In the genomic region with DNA sequence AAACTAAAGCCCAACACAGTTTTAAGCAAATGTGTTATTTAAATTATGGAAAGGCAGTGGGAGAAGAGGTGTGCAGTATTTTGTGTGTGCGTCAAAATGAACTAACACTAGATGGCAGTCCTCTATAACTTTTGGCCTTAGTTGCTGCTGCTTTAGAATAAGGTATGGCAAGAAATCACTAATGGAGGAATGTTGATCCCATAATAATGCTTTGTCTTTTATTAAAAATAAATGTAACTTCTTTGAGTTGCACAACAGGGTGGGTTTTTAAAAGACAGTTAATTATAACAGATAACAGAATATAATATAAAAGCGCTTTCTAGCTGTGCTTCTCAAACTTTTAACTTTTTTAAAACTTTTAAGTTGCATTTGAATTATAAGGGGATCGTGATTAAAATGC, we compare ENCODE assay signal across 8 cellular contexts. TPM values are rescaled to one million over a fixed set of nuclear protein-coding genes. Genes with fewer than 3 reads are reported as not detected.
DNase-seq lines count a peak whose midpoint lies in the region; ATAC-seq, FAIRE-seq and TF ChIP-seq lines count a peak whose summit lies in the region.

No MANE protein-coding gene starts in this region.

- peak; percentile 70 for ATAC-seq in GM21717 (IDR thresholded peaks at IDR 0.05; ENCODE audit: unreplicated experiment)
- peak; percentile 84 for ATAC-seq in RWPE2 (ENCODE audit: low read depth)
- ATAC-seq in pancreas = peak in 3 of 4 donors; percentile 71 to 79 (median 77)

- H3K9me3 ChIP-seq in ES-I3 (ENCODE audit: control insufficient read depth, insufficient read depth, low read length) (peaks cover 2% of the 10 kb centered on the region; the same call in 1 of the 2 replicates), RWPE2 (ENCODE audit: severe bottlenecking) (no peaks in the 10 kb centered on the region), fibroblast of lung (ENCODE audit: control insufficient read depth, insufficient read depth, low read depth, low read length) (no peaks in the 10 kb centered on the region), pancreas (no peaks in the 10 kb centered on the region)

- FAIRE-seq in pancreas (lab: Jason Lieb, UNC) = peak; percentile 54

- intact Hi-C loops in pancreas (cut with DNase I) = no loop called here

- peak overlapping the region; percentile 32; the same call in 1 of the 2 replicates for H3K9ac ChIP-seq in ES-I3 (ENCODE audit: low read depth, low read length)
- no peak overlapping the region for H3K9ac ChIP-seq in fibroblast of lung (ENCODE audit: insufficient read depth, low read length)

- no peaks in the 10 kb centered on the region for H4K20me1 ChIP-seq in fibroblast of lung (ENCODE audit: control insufficient read depth, extremely low read depth, insufficient read depth, low read length)

- H3K4me1 ChIP-seq in ES-I3 (ENCODE audit: insufficient read depth, low read length) = no peaks in the 10 kb centered on the region
- peaks cover 6% of the 10 kb centered on the region for H3K4me1 ChIP-seq in RWPE2 (ENCODE audit: insufficient read depth, poor library complexity, severe bottlenecking)
- H3K4me1 ChIP-seq in fibroblast of lung (ENCODE audit: control insufficient read depth, extremely low read depth, insufficient read depth, low read length) = no peaks in the 10 kb centered on the region
- H3K4me1 ChIP-seq in pancreas = no peaks in the 10 kb centered on the region

- no peak overlapping the region for H3K27ac ChIP-seq in RWPE2 (ENCODE audit: poor library complexity, severe bottlenecking)
- no peak overlapping the region for H3K27ac ChIP-seq in fibroblast of lung (ENCODE audit: insufficient read depth, low read length)
- H3K27ac ChIP-seq in pancreas = no peak overlapping the region

- no peaks in the 10 kb centered on the region for H3K79me2 ChIP-seq in fibroblast of lung (ENCODE audit: control insufficient read depth, insufficient read depth, low read length)

- 65 to 70% methylated on average over 3 of the region's 3 CpGs for WGBS in pancreas, 2 donors

- no peaks in the 10 kb centered on the region for H3K27me3 ChIP-seq in RWPE2 (ENCODE audit: insufficient read depth, poor library complexity, severe bottlenecking)
- no peaks in the 10 kb centered on the region for H3K27me3 ChIP-seq in fibroblast of lung (ENCODE audit: control insufficient read depth, insufficient read depth, low read length)
- H3K27me3 ChIP-seq in pancreas = no peaks in the 10 kb centered on the region

- no peak overlapping the region for H2AFZ ChIP-seq in fibroblast of lung (ENCODE audit: low read length)

- peak; percentile 86 for TF ChIP-seq CTCF in RWPE2 (IDR thresholded peaks at IDR 0.05; ENCODE audit: poor library complexity, severe bottlenecking)
- peak; percentile 73 to 75 for TF ChIP-seq CTCF in fibroblast of lung (conservative IDR thresholded peaks at IDR 0.05 in 1 of 2, IDR thresholded peaks at IDR 0.05 in 1 of 2; ENCODE audit: low read depth in 1 of 2, low read length in 2 of 2)
- peak; percentile 7 to 37 (median 33) for TF ChIP-seq CTCF in pancreas (IDR thresholded peaks at IDR 0.05)

- H3K4me3 ChIP-seq in RWPE2 (ENCODE audit: severe bottlenecking) = no peak overlapping the region
- no peak overlapping the region for H3K4me3 ChIP-seq in fibroblast of lung (replicated peaks in 1 of 4; ENCODE audit: control extremely low read depth in 1 of 4, insufficient read depth in 1 of 4, low read depth in 3 of 4, low read length in 4 of 4)
- H3K4me3 ChIP-seq in pancreas = no peak overlapping the region

- peak; percentile 74 to 91 for DNase-seq in Kasumi-1 (lab: John Stamatoyannopoulos, UW)
- no peak for DNase-seq in RWPE2 (ENCODE audit: low spot score)
- DNase-seq in fibroblast of lung (ENCODE audit: low read depth in 2 of 2) = peak; percentile 49 to 69
- no peak for DNase-seq in pancreas
- DNase-seq in effector CD4-positive, alpha-beta T cell = no peak
- DNase-seq in activated CD4-positive, alpha-beta T cell treated with anti-CD3 and anti-CD28 coated beads, Interleukin-2, amount 50 U/mL, for 1 hour = no peak

- no peak overlapping the region for H3K4me2 ChIP-seq in fibroblast of lung (ENCODE audit: extremely low read depth, insufficient read depth, low read length)

- no peaks in the 10 kb centered on the region for H3K36me3 ChIP-seq in ES-I3 (ENCODE audit: insufficient read depth, low read length)
- H3K36me3 ChIP-seq in RWPE2 (ENCODE audit: low read depth) = no peaks in the 10 kb centered on the region
- H3K36me3 ChIP-seq in fibroblast of lung (ENCODE audit: control insufficient read depth, insufficient read depth, low read length) = no peaks in the 10 kb centered on the region
- H3K36me3 ChIP-seq in pancreas = no peaks in the 10 kb centered on the region

RNA-seq across cellular contexts. Expression of gene BBS9, which starts 56.4 kb away (rescaled TPM):
- total RNA-seq in fibroblast of lung = 26.9 and 27.2 TPM in 2 replicates
- 11.5 and 19.1 TPM in 2 replicates for polyA plus RNA-seq in fibroblast of lung
- 7.5 and 12.1 TPM in 2 replicates for polyA plus RNA-seq in fibroblast of lung (2012)
- polyA minus RNA-seq in fibroblast of lung (ENCODE audit: low replicate concordance) = 6.0 and 30.6 TPM in 2 replicates
- total RNA-seq in pancreas = 10 to 100 TPM in 1 of 6 donors, 1 to 10 TPM in 5; 4.4 to 10.8 (median 6.4) TPM
- polyA plus RNA-seq in pancreas = 1 to 10 TPM; 2.6 to 3.4 TPM

Comparison
In these comparisons a context has a peak if more than half of its experiments do, and no peak if none do; other contexts are left out.
1. DNase-seq: peak in Kasumi-1 (2 of 2) and fibroblast of lung (2 of 2); none in RWPE2 (single experiment), pancreas (0 of 6), effector CD4-positive, alpha-beta T cell (single experiment) and activated CD4-positive, alpha-beta T cell treated with anti-CD3 and anti-CD28 coated beads, Interleukin-2, amount 50 U/mL, for 1 hour (single experiment).
2. CTCF ChIP-seq: peak in every context shown above with its lines; median percentile 86 in RWPE2; 74 in fibroblast of lung; 33 in pancreas.
3. Peak in every context shown above with its lines, with median percentiles within 50 percentile points of each other: ATAC-seq.